Comparison of ENCODE assay signal across 11 cellular contexts in the genomic region with DNA sequence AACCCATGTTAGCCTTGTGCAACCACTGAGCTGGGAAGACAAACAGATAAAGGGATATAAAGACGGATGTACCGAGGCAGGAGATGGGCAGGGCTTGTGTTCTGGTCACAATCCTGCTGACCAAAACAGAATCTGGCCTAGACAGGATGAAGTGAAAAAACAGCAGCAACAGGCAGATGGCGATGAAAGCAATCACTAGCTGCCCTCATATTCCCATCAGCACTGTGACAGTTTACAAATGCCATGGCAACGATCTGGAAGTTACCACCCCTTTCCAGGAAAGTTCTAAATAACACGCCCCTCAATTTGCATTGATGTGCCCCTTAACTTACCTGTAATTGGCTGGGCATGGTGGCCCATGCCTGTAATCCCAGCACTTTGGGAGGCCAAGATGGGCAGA. TPM values are rescaled to one million over a fixed set of nuclear protein-coding genes. Genes with fewer than 3 reads are reported as not detected.
DNase-seq lines count a peak whose midpoint lies in the region; FAIRE-seq and TF ChIP-seq lines count a peak whose summit lies in the region.
"Had no signal": no experiment of that assay in that cellular context is flagged by ENCODE, and none has a peak within 500 bp of the region (broad histone marks: within the 10 kb centered on the region; RNA-seq: fewer than 3 reads in every experiment).

No MANE protein-coding gene starts in this region.

- H3K79me2 ChIP-seq in OCI-LY7 (ENCODE audit: insufficient read depth, low read depth, low read length) (no peaks in the 10 kb centered on the region), endothelial cell of umbilical vein (ENCODE audit: control insufficient read depth, insufficient read depth, low read length) (no peaks in the 10 kb centered on the region)

- intact Hi-C loops in OCI-LY7 (cut with micrococcal nuclease; ENCODE audit: unreplicated experiment) = no loop called here
- intact Hi-C loops in endothelial cell of umbilical vein (cut with micrococcal nuclease) = loop anchor here (1.0 kb wide), 1 partner anchor 86 kb away; no protein-coding TSS in a partner anchor

- BruUV-seq in OCI-LY7 (replicated peaks; lab: Mats Ljungman, UMichigan) (no TSS peak), endothelial cell of umbilical vein (replicated peaks; lab: Mats Ljungman, UMichigan) (no TSS peak)

- H3K9me2 ChIP-seq in OCI-LY7 (ENCODE audit: insufficient read depth, low read length) = no peaks in the 10 kb centered on the region

- H3K4me1 ChIP-seq in OCI-LY7 (ENCODE audit: insufficient read depth, low read length, poor library complexity, severe bottlenecking) (no peaks in the 10 kb centered on the region), endothelial cell of umbilical vein (ENCODE audit: control insufficient read depth, extremely low read depth, insufficient read depth, low read length) (no peaks in the 10 kb centered on the region)

- peak; percentile 31 for FAIRE-seq in endothelial cell of umbilical vein (lab: Jason Lieb, UNC)

- no peaks in the 10 kb centered on the region for H3K9me1 ChIP-seq in endothelial cell of umbilical vein (replicated peaks; ENCODE audit: control insufficient read depth, extremely low read depth, insufficient read depth, low read length)

- H3K4me2 ChIP-seq in OCI-LY7 (ENCODE audit: low read length) (no peak overlapping the region), endothelial cell of umbilical vein (ENCODE audit: insufficient read depth, low read length) (no peak overlapping the region)

- H3K36me3 ChIP-seq in OCI-LY7 (ENCODE audit: insufficient read depth, low read length) (no peaks in the 10 kb centered on the region), endothelial cell of umbilical vein (ENCODE audit: control insufficient read depth in 2 of 2, extremely low read depth in 1 of 2, insufficient read depth in 2 of 2, low read length in 2 of 2) (no peaks in the 10 kb centered on the region)

- H4K20me1 ChIP-seq in OCI-LY7 (ENCODE audit: insufficient read depth, low read length) (no peaks in the 10 kb centered on the region), endothelial cell of umbilical vein (replicated peaks; ENCODE audit: control insufficient read depth, extremely low read depth, insufficient read depth, low read length) (no peaks in the 10 kb centered on the region)

- DNase-seq in SIG-M5 treated with dmso at 0.1 percent for 504 hours (lab: John Stamatoyannopoulos, UW; ENCODE audit: unreplicated experiment) = peak; percentile 29
- DNase-seq in SIG-M5 (lab: John Stamatoyannopoulos, UW) = no peak
- peak; percentile 44 for DNase-seq in OCI-LY7 (ENCODE audit: low spot score)
- DNase-seq in endothelial cell of umbilical vein (ENCODE audit: low read depth, low spot score) = peak; percentile 14
- peak; percentile 47 for DNase-seq in renal cortical epithelial cell (ENCODE audit: low read depth)
- DNase-seq in UCSD-AML1 (lab: John Stamatoyannopoulos, UW; ENCODE audit: unreplicated experiment) = no peak
- no peak for DNase-seq in activated effector memory CD4-positive, alpha-beta T cell treated with Interleukin-2 at 50 U/mL for 16 hours
- no peak for DNase-seq in GM19240 (ENCODE audit: insufficient read length, low spot score)
- DNase-seq: effector CD4-positive, alpha-beta T cell; immature natural killer cell; NCI-H446 treated with DMSO at 0.1 percent for 48 hours had no signal

- H2AFZ ChIP-seq in OCI-LY7 (ENCODE audit: low read length) (no peak overlapping the region), endothelial cell of umbilical vein (ENCODE audit: low read depth, low read length) (no peak overlapping the region)

- H3K27ac ChIP-seq in OCI-LY7 (ENCODE audit: low read depth, low read length, poor library complexity, severe bottlenecking) = no peak overlapping the region
- H3K27ac ChIP-seq in endothelial cell of umbilical vein (ENCODE audit: insufficient read depth, low read depth, low read length) = no peak overlapping the region

- TF ChIP-seq POLR2A in endothelial cell of umbilical vein (IDR thresholded peaks at IDR 0.05; ENCODE audit: low read depth, low read length) = no peak

- CTCF ChIA-PET in OCI-LY7 (lab: Charles Lee; ENCODE audit: unreplicated experiment) = interaction anchor here (1.1 kb wide), 1 partner anchor 86 kb away, joined by 3 read pairs; no protein-coding TSS in a partner anchor
- CTCF ChIA-PET in endothelial cell of umbilical vein (lab: Charles Lee) = interaction anchor here (2.9 kb wide), 1 partner anchor 86 kb away, joined by 18 read pairs; no protein-coding TSS in a partner anchor

- H3K9me3 ChIP-seq in OCI-LY7 (ENCODE audit: low read length) = no peaks in the 10 kb centered on the region
- H3K9me3 ChIP-seq in endothelial cell of umbilical vein (replicated peaks; ENCODE audit: control insufficient read depth, insufficient read depth, low read length) = no peaks in the 10 kb centered on the region

- TF ChIP-seq CTCF in OCI-LY7 (conservative IDR thresholded peaks at IDR 0.05; ENCODE audit: low read length) (peak; percentile 36; the same call in 1 of the 2 replicates), endothelial cell of umbilical vein (IDR thresholded peaks at IDR 0.05; ENCODE audit: extremely low read depth in 1 of 2, insufficient read depth in 1 of 2, low read depth in 1 of 2, low read length in 2 of 2) (no peak)

- no peak overlapping the region for H3K4me3 ChIP-seq in OCI-LY7 (ENCODE audit: low read depth, low read length, poor library complexity, severe bottlenecking)
- no peak overlapping the region for H3K4me3 ChIP-seq in endothelial cell of umbilical vein (replicated peaks in 1 of 3; ENCODE audit: insufficient read depth in 1 of 3, low read depth in 1 of 3, low read length in 3 of 3)

- dilution Hi-C loops in endothelial cell of umbilical vein (cut with MboI; ENCODE audit: extremely low pct_ligation_motif_present, low sequenced_read_pairs) = no loop called here

- POLR2A ChIA-PET in OCI-LY7 (lab: Charles Lee) = interaction anchor here (0.9 kb wide), 1 partner anchor 8 kb away, joined by 4 read pairs; no protein-coding TSS in a partner anchor
- POLR2A ChIA-PET in endothelial cell of umbilical vein (lab: Charles Lee) = interaction anchor here (0.6 kb wide), 1 partner anchor 130 kb away, joined by 4 read pairs; no protein-coding TSS in a partner anchor

- H3K9ac ChIP-seq in endothelial cell of umbilical vein (replicated peaks; ENCODE audit: extremely low read depth, insufficient read depth, low read length) = no peak overlapping the region

- peaks cover 0 to 2% of the 10 kb centered on the region in 2 experiments for H3K27me3 ChIP-seq in endothelial cell of umbilical vein (ENCODE audit: control insufficient read depth in 2 of 2, insufficient read depth in 2 of 2, low read length in 2 of 2)

TF ChIP-seq in endothelial cell of umbilical vein, 7 proteins besides CTCF, POLR2A, EP300 and RAD21:
- no peak for TF ChIP-seq POLR2AphosphoS5 (IDR thresholded peaks at IDR 0.05; ENCODE audit: insufficient read depth, low read depth, low read length)
- TF ChIP-seq FOS (IDR thresholded peaks at IDR 0.05; ENCODE audit: borderline replicate concordance, insufficient read depth, low read length) = no peak
- TF ChIP-seq JUN (IDR thresholded peaks at IDR 0.05; ENCODE audit: borderline replicate concordance, insufficient read depth, insufficient read length, low read depth) = no peak
- no peak for TF ChIP-seq EZH2 (IDR thresholded peaks at IDR 0.05; ENCODE audit: borderline replicate concordance, low read depth, low read length, severe bottlenecking)
- TF ChIP-seq, protein P1, sequence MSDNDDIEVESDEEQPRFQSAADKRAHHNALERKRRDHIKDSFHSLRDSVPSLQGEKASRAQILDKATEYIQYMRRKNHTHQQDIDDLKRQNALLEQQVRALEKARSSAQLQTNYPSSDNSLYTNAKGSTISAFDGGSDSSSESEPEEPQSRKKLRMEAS (IDR thresholded peaks at IDR 0.05; ENCODE audit: insufficient read depth, insufficient read length) = no peak
- no peak for TF ChIP-seq MYC (IDR thresholded peaks at IDR 0.05; ENCODE audit: low read depth, low read length)

RNA-seq across cellular contexts. Expression of a gene that starts 40.6 kb away (rescaled TPM):
- total RNA-seq in OCI-LY7 (2014; rRNA removed; shearing (Covaris generic)) = 74.0 and 83.8 TPM in 2 replicates
- 83.2 and 132 TPM in 2 replicates for total RNA-seq in OCI-LY7 (2022)
- total RNA-seq in endothelial cell of umbilical vein = 243 and 256 TPM in 2 replicates
- polyA plus RNA-seq in endothelial cell of umbilical vein = 94.2 and 134 TPM in 2 replicates
- polyA plus RNA-seq in endothelial cell of umbilical vein (2011; cell fraction: cytosol; rRNA removed) = 84.0 and 97.3 TPM in 2 replicates
- polyA plus RNA-seq in endothelial cell of umbilical vein (2011; cell fraction: nucleus; rRNA removed) = 453 and 583 TPM in 2 replicates
- polyA plus RNA-seq in endothelial cell of umbilical vein (2012) = 143 and 177 TPM in 2 replicates
- 125 and 133 TPM in 2 replicates for polyA minus RNA-seq in endothelial cell of umbilical vein
- polyA minus RNA-seq in endothelial cell of umbilical vein (2011; cell fraction: cytosol; rRNA and poly(A)+ RNA removed) = 151 TPM
- polyA minus RNA-seq in endothelial cell of umbilical vein (2011; cell fraction: nucleus; rRNA and poly(A)+ RNA removed) = 192 and 295 TPM in 2 replicates
- total RNA-seq in renal cortical epithelial cell = 160 and 249 TPM in 2 replicates

Comparison
In these comparisons a context has a peak if more than half of its experiments do, and no peak if none do; other contexts are left out.
1. DNase-seq: peak in SIG-M5 treated with dmso at 0.1 percent for 504 hours (single experiment), OCI-LY7 (single experiment), endothelial cell of umbilical vein (single experiment) and renal cortical epithelial cell (single experiment); none in SIG-M5 (single experiment), UCSD-AML1 (single experiment), activated effector memory CD4-positive, alpha-beta T cell treated with Interleukin-2 at 50 U/mL for 16 hours (single experiment) and GM19240 (single experiment).